ENCODE assay signal across 8 cellular contexts in the genomic region with DNA sequence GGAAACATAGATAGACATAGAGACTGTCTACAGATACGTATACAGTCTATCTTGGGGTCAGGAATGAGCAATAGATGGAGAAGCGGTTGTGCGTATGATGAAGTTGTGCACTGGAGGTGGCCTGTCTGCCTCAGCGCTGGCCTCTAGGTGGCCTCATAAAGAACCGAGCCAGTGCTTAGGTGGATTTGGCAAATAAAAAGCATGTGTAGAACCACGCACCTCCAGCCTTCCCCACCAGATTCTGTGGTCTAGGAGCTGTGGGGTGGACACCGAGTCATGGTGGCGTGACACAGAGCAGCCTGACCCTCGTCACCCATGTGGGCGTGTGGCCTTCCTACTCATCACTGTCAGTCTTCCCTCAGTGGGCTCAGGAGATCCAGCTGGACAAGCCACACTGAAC. TPM values are rescaled to one million over a fixed set of nuclear protein-coding genes. Genes with fewer than 3 reads are reported as not detected.
A peak's percentile ranks its signal among the peaks of the same experiment; 100 is the strongest.
DNase-seq lines count a peak whose midpoint lies in the region; ATAC-seq and TF ChIP-seq lines count a peak whose summit lies in the region.

No MANE protein-coding gene starts in this region.

- TF ChIP-seq POLR2A in gastrocnemius medialis (IDR thresholded peaks at IDR 0.05): no peak

- no peaks in the 10 kb centered on the region for H3K27me3 Mint-ChIP-seq in dendritic cell treated with granulocyte-macrophage colony-stimulating factor and Interleukin-4, amounts not matched to agents 40 ng/mL and 50 ng/mL, for 4 days

- H3K36me3 ChIP-seq in gastrocnemius medialis: no peaks in the 10 kb centered on the region

- intact Hi-C loops in dendritic cell treated with granulocyte-macrophage colony-stimulating factor and Interleukin-4, amounts not matched to agents 40 ng/mL and 50 ng/mL, for 4 days (cut with micrococcal nuclease): no loop called here
- intact Hi-C loops in gastrocnemius medialis (cut with DNase I; ENCODE audit: low total_unique reads): no loop called here

- peaks cover 82% of the 10 kb centered on the region for H3K36me3 Mint-ChIP-seq in dendritic cell treated with granulocyte-macrophage colony-stimulating factor and Interleukin-4, amounts not matched to agents 40 ng/mL and 50 ng/mL, for 4 days (ENCODE audit: low read depth)

- H3K4me3 ChIP-seq in gastrocnemius medialis: no peak overlapping the region

- peaks cover 79 to 93% of the 10 kb centered on the region in 2 donors for H3K4me1 ChIP-seq in gastrocnemius medialis

- no peaks in the 10 kb centered on the region for H3K9me3 Mint-ChIP-seq in dendritic cell treated with granulocyte-macrophage colony-stimulating factor and Interleukin-4, amounts not matched to agents 40 ng/mL and 50 ng/mL, for 4 days

- H3K9me3 ChIP-seq in gastrocnemius medialis: no peaks in the 10 kb centered on the region

- DNase-seq in activated effector memory CD4-positive, alpha-beta T cell treated with anti-CD3 and anti-CD28 coated beads, Interleukin-2, amount 50 U/mL, for 16 hours: peak; percentile 66
- DNase-seq in activated effector memory CD4-positive, alpha-beta T cell treated with Interleukin-2 at 50 U/mL for 16 hours: no peak
- DNase-seq in RPMI7951 (ENCODE audit: low read depth): peak; percentile 13
- peak; percentile 27 to 67 for DNase-seq in gastrocnemius medialis

- peak overlapping the region; percentile 51 for H3K4me3 Mint-ChIP-seq in dendritic cell treated with granulocyte-macrophage colony-stimulating factor and Interleukin-4, amounts not matched to agents 40 ng/mL and 50 ng/mL, for 4 days

- H3K27ac ChIP-seq in gastrocnemius medialis: peak overlapping the region; percentile 93 to 98 (median 95)

- peak overlapping the region; percentile 88 for H3K27ac Mint-ChIP-seq in dendritic cell treated with granulocyte-macrophage colony-stimulating factor and Interleukin-4, amounts not matched to agents 40 ng/mL and 50 ng/mL, for 4 days

- peaks cover 90% of the 10 kb centered on the region for H3K4me1 Mint-ChIP-seq in dendritic cell treated with granulocyte-macrophage colony-stimulating factor and Interleukin-4, amounts not matched to agents 40 ng/mL and 50 ng/mL, for 4 days (ENCODE audit: low read depth)

- peak; percentile 41 to 66 (median 59) for TF ChIP-seq CTCF in gastrocnemius medialis (IDR thresholded peaks at IDR 0.05 in 4 of 5, conservative IDR thresholded peaks at IDR 0.05 in 1 of 5)

- no peaks in the 10 kb centered on the region for H3K27me3 ChIP-seq in gastrocnemius medialis

- peak in 1 of 2 donors; percentile 32 for ATAC-seq in gastrocnemius medialis
- ATAC-seq in GM21381 (IDR thresholded peaks at IDR 0.05; ENCODE audit: unreplicated experiment): no peak
- no peak for ATAC-seq in HG03520 (IDR thresholded peaks at IDR 0.05; ENCODE audit: unreplicated experiment)
- ATAC-seq in GM18868 (IDR thresholded peaks at IDR 0.05; ENCODE audit: unreplicated experiment): no peak

- in situ Hi-C loops in gastrocnemius medialis (cut with MboI; ENCODE audit: low sequenced_read_pairs in 4 of 4): no loop called here

RNA-seq across cellular contexts. Expression of gene PGS1, which starts 34.0 kb away (rescaled TPM):
- 19.5 and 21.9 TPM in 2 replicates for total RNA-seq in RPMI7951 (2014; rRNA removed; shearing (Covaris generic))
- total RNA-seq in gastrocnemius medialis: 10 to 100 TPM; 16.6 to 30.0 (median 21.8) TPM

RNA-seq across cellular contexts. Expression of gene SOCS3, which starts 52.5 kb away (rescaled TPM):
- 6.2 and 10.6 TPM in 2 replicates for total RNA-seq in RPMI7951 (2014; rRNA removed; shearing (Covaris generic))
- 10 to 100 TPM in 3 of 4 donors, 1 to 10 TPM in 1; 4.5 to 44.2 (median 16.4) TPM for total RNA-seq in gastrocnemius medialis
